In the genomic region with DNA sequence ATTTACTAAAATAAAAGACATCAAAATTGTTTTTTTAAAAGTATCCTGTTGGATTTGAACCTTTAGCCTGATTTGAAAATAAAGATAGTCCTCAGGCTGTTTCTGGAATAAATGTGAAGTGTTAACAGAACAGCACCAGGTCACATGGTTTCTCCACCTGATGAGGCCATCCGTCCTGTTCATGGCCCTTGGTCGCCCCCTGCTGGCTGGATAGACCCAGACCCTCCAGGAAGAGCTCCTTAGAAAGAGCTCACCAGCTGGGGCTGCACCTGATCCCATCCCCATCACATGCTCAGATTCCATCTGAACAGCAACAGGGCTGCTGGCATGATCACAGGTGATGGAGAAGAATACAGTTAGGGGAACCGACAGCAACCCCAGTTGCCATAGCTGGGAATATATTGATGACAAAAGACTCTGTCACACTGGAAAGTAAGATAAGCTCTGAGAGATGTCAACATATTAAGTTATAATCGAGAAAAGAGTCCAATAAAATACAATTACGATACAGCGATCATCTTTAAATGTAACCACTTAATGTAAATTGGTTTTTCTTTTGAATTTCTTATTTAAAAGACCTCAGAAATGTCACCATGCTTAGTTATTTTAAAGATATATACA, we compare ENCODE assay signal across 8 cellular contexts. TPM values are rescaled to one million over a fixed set of nuclear protein-coding genes. Genes with fewer than 3 reads are reported as not detected.
DNase-seq lines count a peak whose midpoint lies in the region; ATAC-seq and TF ChIP-seq lines count a peak whose summit lies in the region.

No MANE protein-coding gene starts in this region.

- peak; percentile 100 for ATAC-seq in GM21360 (IDR thresholded peaks at IDR 0.05; ENCODE audit: unreplicated experiment)
- peak; percentile 92 for ATAC-seq in HG03575 (IDR thresholded peaks at IDR 0.05; ENCODE audit: extremely low read depth, insufficient number of reproducible peaks, low FRiP score, unreplicated experiment)

- no peaks in the 10 kb centered on the region for H3K36me3 ChIP-seq in endodermal cell (ENCODE audit: control insufficient read depth, insufficient read depth, low read length)

- no peaks in the 10 kb centered on the region for H3K36me3 Mint-ChIP-seq in endodermal cell (ENCODE audit: low read depth)

- no peak overlapping the region for H3K4me3 ChIP-seq in endodermal cell (ENCODE audit: low read length)

- H3K27me3 ChIP-seq in endodermal cell (ENCODE audit: control insufficient read depth, insufficient read depth, low read length, poor library complexity, severe bottlenecking), result no peaks in the 10 kb centered on the region

- no peaks in the 10 kb centered on the region for H3K4me1 Mint-ChIP-seq in endodermal cell

- no peaks in the 10 kb centered on the region for H3K4me1 ChIP-seq in endodermal cell (ENCODE audit: control insufficient read depth, insufficient read depth, low read length)

- no peak overlapping the region for H3K27ac Mint-ChIP-seq in endodermal cell

- peak; percentile 97 for TF ChIP-seq CTCF in endodermal cell (conservative IDR thresholded peaks at IDR 0.05)

- H3K4me3 Mint-ChIP-seq in endodermal cell, result no peak overlapping the region

- H3K9me3 Mint-ChIP-seq in endodermal cell, result no peaks in the 10 kb centered on the region

- H3K27me3 Mint-ChIP-seq in endodermal cell (ENCODE audit: insufficient read depth), result no peaks in the 10 kb centered on the region

- H3K9me3 ChIP-seq in endodermal cell (ENCODE audit: control insufficient read depth, low read length), result no peaks in the 10 kb centered on the region

- 0 to 51% methylated on average over 3 to 6 of the region's 6 CpGs for WGBS in endodermal cell (ENCODE audit: insufficient coverage in 1 of 2, insufficient read length in 1 of 2), 2 experiments

- no peak overlapping the region for H3K27ac ChIP-seq in endodermal cell (ENCODE audit: low read depth, low read length)

- H3K9ac ChIP-seq in endodermal cell (ENCODE audit: extremely low read depth, low read length, poor library complexity, severe bottlenecking), result no peak overlapping the region

- DNase-seq in D341Med (ENCODE audit: low spot score), result peak; percentile 89
- DNase-seq in NCI-H82 treated with DMSO at 0.1 percent for 48 hours (lab: John Stamatoyannopoulos, UW; ENCODE audit: unreplicated experiment), result peak; percentile 47
- DNase-seq in activated CD8-positive, alpha-beta memory T cell treated with anti-CD3 and anti-CD28 coated beads for 4 hours (ENCODE audit: low read depth in 2 of 2), result peak; percentile 67 to 74
- peak; percentile 98 for DNase-seq in endodermal cell
- peak; percentile 0 for DNase-seq in midbrain (lab: John Stamatoyannopoulos, UW)
- DNase-seq in stimulated activated CD8-positive, alpha-beta memory T cell treated with anti-CD3 and anti-CD28 coated beads, Interleukin-4, amount 100 ng/mL, for 48 hours, result peak; percentile 97

RNA-seq across cellular contexts. Expression of a gene that starts 4.8 kb away (rescaled TPM):
- not detected for total RNA-seq in endodermal cell
- not detected for polyA plus RNA-seq in endodermal cell (2013, experiment 1 of 2)
- not detected for polyA plus RNA-seq in endodermal cell (2013, experiment 2 of 2)

RNA-seq across cellular contexts. Expression of a gene that starts 18.4 kb away (rescaled TPM):
- total RNA-seq in endodermal cell, result not detected
- polyA plus RNA-seq in endodermal cell (2013, experiment 1 of 2), result not detected
- not detected for polyA plus RNA-seq in endodermal cell (2013, experiment 2 of 2)

RNA-seq across cellular contexts. Expression of a gene that starts 41.7 kb away (rescaled TPM):
- total RNA-seq in endodermal cell, result not detected
- polyA plus RNA-seq in endodermal cell (2013, experiment 1 of 2), result not detected
- polyA plus RNA-seq in endodermal cell (2013, experiment 2 of 2), result not detected

RNA-seq across cellular contexts. Expression of a gene that starts 55.4 kb away (rescaled TPM):
- total RNA-seq in endodermal cell, result 1 to 10 TPM; 6.3 to 8.7 TPM
- 1.00 TPM for polyA plus RNA-seq in endodermal cell (2013, experiment 1 of 2)
- 0.91 TPM for polyA plus RNA-seq in endodermal cell (2013, experiment 2 of 2)

RNA-seq across cellular contexts. Expression of a gene that starts 58.2 kb away (rescaled TPM):
- total RNA-seq in endodermal cell, result not detected
- not detected for polyA plus RNA-seq in endodermal cell (2013, experiment 1 of 2)
- polyA plus RNA-seq in endodermal cell (2013, experiment 2 of 2), result not detected

Comparison
In these comparisons a context has a peak if more than half of its experiments do, and no peak if none do; other contexts are left out.
1. DNase-seq: peak in every context shown above with its lines; median percentile 98 in endodermal cell; 97 in stimulated activated CD8-positive, alpha-beta memory T cell treated with anti-CD3 and anti-CD28 coated beads, Interleukin-4, amount 100 ng/mL, for 48 hours; 89 in D341Med; 70 in activated CD8-positive, alpha-beta memory T cell treated with anti-CD3 and anti-CD28 coated beads for 4 hours; 47 in NCI-H82 treated with DMSO at 0.1 percent for 48 hours; 0 in midbrain.